9 cellular contexts compared by ENCODE assay signal in genomic region chr7:101941481-101942383, GRCh38.
A peak's percentile ranks its signal among the peaks of the same experiment; 100 is the strongest.
DNase-seq lines count a peak whose midpoint lies in the region; ATAC-seq and TF ChIP-seq lines count a peak whose summit lies in the region.
"Had no signal": no experiment of that assay in that cellular context is flagged by ENCODE, and none has a peak within 500 bp of the region (broad histone marks: within the 10 kb centered on the region; RNA-seq: fewer than 3 reads in every experiment).

No MANE protein-coding gene starts in this region.

- H3K36me3 ChIP-seq in Panc1 (ENCODE audit: control insufficient read depth, insufficient read depth, low read length): no peaks in the 10 kb centered on the region
- no peaks in the 10 kb centered on the region for H3K36me3 ChIP-seq in psoas muscle (ENCODE audit: insufficient read depth in 1 of 2, low read depth in 1 of 2)
- no peaks in the 10 kb centered on the region for H3K36me3 ChIP-seq in H7 (replicated peaks; ENCODE audit: control insufficient read depth, insufficient read depth, low read length)
- H3K36me3 ChIP-seq: SJCRH30 had no signal

- no peaks in the 10 kb centered on the region for H3K27me3 ChIP-seq in Panc1 (ENCODE audit: control insufficient read depth, insufficient read depth, low read length)
- H3K27me3 ChIP-seq in psoas muscle (ENCODE audit: insufficient read depth in 3 of 3, low read length in 2 of 3): no peaks in the 10 kb centered on the region
- H3K27me3 ChIP-seq in H7 (ENCODE audit: control insufficient read depth, insufficient read depth, low read length): no peaks in the 10 kb centered on the region
- H3K27me3 ChIP-seq: SJCRH30 had no signal

- ATAC-seq in Panc1: peak; percentile 88
- peak; percentile 52 to 74 (median 63) for ATAC-seq in psoas muscle
- ATAC-seq in HG03280 (IDR thresholded peaks at IDR 0.05; ENCODE audit: unreplicated experiment): no peak
- no peak for ATAC-seq in HG03521 (IDR thresholded peaks at IDR 0.05; ENCODE audit: unreplicated experiment)

- TSS peak; percentile 33 for BruUV-seq in Panc1 (replicated peaks; lab: Mats Ljungman, UMichigan)

- 59 to 69% (median 60%) methylated on average over 12 of the region's 12 CpGs for WGBS in psoas muscle, 3 donors

- H3K27ac ChIP-seq in Panc1 (ENCODE audit: low read length) (peak overlapping the region; percentile 67), psoas muscle (peak overlapping the region; percentile 58)
- H3K27ac ChIP-seq: SJCRH30 had no signal

- POLR2A ChIA-PET in Panc1 (lab: Charles Lee): no interaction called here

- H3K4me3 ChIP-seq in Panc1 (ENCODE audit: low read depth in 2 of 2, low read length in 2 of 2) (peak overlapping the region in 1 of 2 experiments; percentile 14; a peak in 2 of 4 replicates), fibroblast of the aortic adventitia (ENCODE audit: low read depth, low read length) (no peak overlapping the region), psoas muscle (no peak overlapping the region), H7 (ENCODE audit: insufficient read depth, low read depth, low read length) (no peak overlapping the region)
- H3K4me3 ChIP-seq: SJCRH30 had no signal

- peaks cover 24% of the 10 kb centered on the region for H3K4me1 ChIP-seq in Panc1 (ENCODE audit: control insufficient read depth, insufficient read depth, low read length)
- H3K4me1 ChIP-seq in psoas muscle: peaks cover 70% of the 10 kb centered on the region
- H3K4me1 ChIP-seq: SJCRH30 had no signal

- CTCF ChIA-PET in Panc1 (lab: Charles Lee): interaction anchor here (0.6 kb wide), 1 partner anchor 86 kb away, joined by 5 read pairs; no protein-coding TSS in a partner anchor

- DNase-seq in ELF-1 (ENCODE audit: low read depth, low spot score): peak; percentile 49
- peak; percentile 78 for DNase-seq in Panc1 (ENCODE audit: low read depth, low spot score)
- peak; percentile 86 for DNase-seq in fibroblast of the aortic adventitia (ENCODE audit: low read depth)
- DNase-seq in psoas muscle: no peak
- no peak for DNase-seq in stimulated activated CD8-positive, alpha-beta memory T cell treated with anti-CD3 and anti-CD28 coated beads, Interleukin-4, amount 100 ng/mL, for 48 hours
- no peak for DNase-seq in H7

- H3K9me3 ChIP-seq in Panc1 (ENCODE audit: control insufficient read depth, insufficient read depth, low read depth, low read length) (no peaks in the 10 kb centered on the region), psoas muscle (no peaks in the 10 kb centered on the region)
- H3K9me3 ChIP-seq: SJCRH30 had no signal

- TF ChIP-seq CTCF in Panc1 (IDR thresholded peaks at IDR 0.05) (no peak), fibroblast of the aortic adventitia (IDR thresholded peaks at IDR 0.05; ENCODE audit: insufficient read depth, low read length) (no peak), psoas muscle (IDR thresholded peaks at IDR 0.05) (no peak)

- in situ Hi-C loops in Panc1 (cut with HindIII; ENCODE audit: low pct_unique_long_range_greater_than_20kb, low sequenced_read_pairs): no loop called here

- intact Hi-C loops in Panc1 (cut with micrococcal nuclease; ENCODE audit: unreplicated experiment): no loop called here
- intact Hi-C loops in psoas muscle (cut with DNase I): no loop called here

Comparison
In these comparisons a context has a peak if more than half of its experiments do, and no peak if none do; other contexts are left out.
1. DNase-seq: peak in ELF-1 (single experiment), Panc1 (single experiment) and fibroblast of the aortic adventitia (single experiment); none in psoas muscle (0 of 2), stimulated activated CD8-positive, alpha-beta memory T cell treated with anti-CD3 and anti-CD28 coated beads, Interleukin-4, amount 100 ng/mL, for 48 hours (single experiment) and H7 (single experiment).
2. ATAC-seq: peak in Panc1 (single experiment) and psoas muscle (4 of 4); none in HG03280 (single experiment) and HG03521 (single experiment).